ENCODE assay signal across 8 cellular contexts in the genomic region with DNA sequence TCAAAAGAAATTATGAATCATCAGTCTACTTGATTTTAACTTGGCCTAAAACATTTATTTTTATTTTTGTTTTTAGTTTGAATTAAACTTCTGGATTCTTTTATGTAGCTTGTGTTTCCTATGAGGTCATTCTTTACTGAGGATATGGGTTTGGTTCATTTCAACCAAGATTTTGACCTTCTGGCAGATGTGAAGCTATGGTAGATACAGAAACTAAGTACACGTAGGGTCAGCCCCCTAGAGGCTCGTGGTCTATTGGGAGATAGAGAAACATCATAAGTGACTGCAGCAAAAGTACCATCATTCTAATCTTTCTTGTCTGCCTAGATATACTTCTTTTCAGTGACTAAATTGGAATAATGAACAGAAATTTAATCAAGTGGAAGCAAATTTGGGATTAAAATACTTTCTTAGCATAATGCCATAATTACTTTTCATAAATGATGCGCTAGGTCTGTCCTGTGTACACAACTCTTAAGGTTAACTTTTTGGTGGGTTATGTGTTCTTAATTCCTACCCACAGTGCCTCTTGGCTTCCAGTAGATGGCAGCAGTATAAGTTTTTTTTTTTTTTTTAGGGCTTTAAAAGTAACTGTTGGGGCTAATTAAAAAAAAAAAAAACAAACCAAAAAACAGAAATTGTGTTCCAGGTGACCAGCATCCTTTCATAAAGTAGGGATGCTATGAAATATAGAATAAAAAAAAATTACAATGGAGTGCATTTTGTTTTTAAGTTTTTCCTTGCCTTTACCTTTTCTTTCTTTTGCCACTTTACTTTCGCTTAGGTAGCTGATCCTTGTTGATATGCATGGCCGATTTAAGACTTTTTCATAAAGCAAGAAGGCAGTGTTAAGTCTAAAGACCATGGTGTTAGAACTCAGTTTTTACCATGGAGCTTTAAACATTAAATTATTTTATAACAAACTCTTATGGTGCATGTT. TPM values are rescaled to one million over a fixed set of nuclear protein-coding genes. Genes with fewer than 3 reads are reported as not detected.
DNase-seq lines count a peak whose midpoint lies in the region; ATAC-seq and TF ChIP-seq lines count a peak whose summit lies in the region.

No MANE protein-coding gene starts in this region.

- H3K4me1 ChIP-seq in vagina, result peaks cover 23% of the 10 kb centered on the region

- intact Hi-C loops in CD4-positive, alpha-beta T cell (cut with DNase I, micrococcal nuclease), result loop anchor here in 1 of 2 experiments (2.0 kb wide), 1 partner anchor 438 kb away; no protein-coding TSS in a partner anchor
- intact Hi-C loops in vagina (cut with DNase I), result no loop called here

- no peaks in the 10 kb centered on the region for H3K4me1 Mint-ChIP-seq in CD4-positive, alpha-beta T cell (ENCODE audit: low read depth)

- H3K4me3 ChIP-seq in H7 (ENCODE audit: insufficient read depth, low read depth, low read length) (no peak overlapping the region), vagina (no peak overlapping the region)

- no peak for TF ChIP-seq POLR2A in vagina (IDR thresholded peaks at IDR 0.05)

- H3K9me3 Mint-ChIP-seq in CD4-positive, alpha-beta T cell, result no peaks in the 10 kb centered on the region

- H3K27ac ChIP-seq in CD4-positive, alpha-beta T cell (ENCODE audit: low read depth, low read length), result no peak overlapping the region
- H3K27ac ChIP-seq in VCaP (no peak overlapping the region), vagina (peak overlapping the region; percentile 47)

- POLR2A ChIA-PET in CD4-positive, alpha-beta T cell (lab: Charles Lee), result no interaction called here

- no peak for ATAC-seq in CD4-positive, alpha-beta T cell (ENCODE audit: poor library complexity)
- ATAC-seq in GM21529 (IDR thresholded peaks at IDR 0.05; ENCODE audit: unreplicated experiment), result no peak

- CTCF ChIA-PET in CD4-positive, alpha-beta T cell (lab: Charles Lee), result interaction anchor here (0.6 to 0.9 kb wide), 3 partner anchors 28 to 657 kb away, joined by 3 read pairs; a partner anchor contains a TSS

- peak; percentile 85 for TF ChIP-seq CTCF in CD4-positive, alpha-beta T cell (IDR thresholded peaks at IDR 0.05)
- TF ChIP-seq CTCF in VCaP (conservative IDR thresholded peaks at IDR 0.05), result peak; percentile 96
- TF ChIP-seq CTCF in vagina (IDR thresholded peaks at IDR 0.05), result peak in 2 of 3 experiments; percentile 30

- peaks cover 10% of the 10 kb centered on the region for H3K27me3 Mint-ChIP-seq in CD4-positive, alpha-beta T cell

- H3K36me3 Mint-ChIP-seq in CD4-positive, alpha-beta T cell (ENCODE audit: low read depth), result no peaks in the 10 kb centered on the region

- no peak for DNase-seq in CD4-positive, alpha-beta T cell
- peak; percentile 40 for DNase-seq in H7
- peak; percentile 35 for DNase-seq in iPS-NIHi7 (ENCODE audit: extremely low spot score)
- no peak for DNase-seq in vagina (ENCODE audit: extremely low spot score in 2 of 2)
- no peak for DNase-seq in activated naive CD4-positive, alpha-beta T cell treated with Interleukin-2 at 50 U/mL for 16 hours
- no peak for DNase-seq in nucleus accumbens (lab: John Stamatoyannopoulos, UW)

- H3K27me3 ChIP-seq in CD4-positive, alpha-beta T cell (ENCODE audit: control insufficient read depth, insufficient read depth, low read length), result no peaks in the 10 kb centered on the region
- no peaks in the 10 kb centered on the region for H3K27me3 ChIP-seq in H7 (ENCODE audit: control insufficient read depth, insufficient read depth, low read length)
- H3K27me3 ChIP-seq in vagina, result no peaks in the 10 kb centered on the region

- H3K4me3 Mint-ChIP-seq in CD4-positive, alpha-beta T cell, result no peak overlapping the region

- no peaks in the 10 kb centered on the region for H3K9me3 ChIP-seq in CD4-positive, alpha-beta T cell (ENCODE audit: control insufficient read depth, low read length)
- no peaks in the 10 kb centered on the region for H3K9me3 ChIP-seq in vagina

- no peak overlapping the region for H3K27ac Mint-ChIP-seq in CD4-positive, alpha-beta T cell

- H3K36me3 ChIP-seq in H7 (replicated peaks; ENCODE audit: control insufficient read depth, insufficient read depth, low read length), result peaks cover 3% of the 10 kb centered on the region
- peaks cover 0 to 23% of the 10 kb centered on the region in 2 donors for H3K36me3 ChIP-seq in vagina

RNA-seq across cellular contexts. Expression of a gene that starts 49.9 kb away (rescaled TPM):
- total RNA-seq in CD4-positive, alpha-beta T cell, result under 1 TPM; 0.03 to 0.22 TPM
- total RNA-seq in H7 (2014; rRNA removed; shearing (Covaris generic)), result not detected in 2 replicates
- 1.2 TPM for total RNA-seq in vagina

Comparison
In these comparisons a context has a peak if more than half of its experiments do, and no peak if none do; other contexts are left out.
1. DNase-seq: peak in H7 (single experiment) and iPS-NIHi7 (single experiment); none in CD4-positive, alpha-beta T cell (0 of 10), vagina (0 of 2), activated naive CD4-positive, alpha-beta T cell treated with Interleukin-2 at 50 U/mL for 16 hours (single experiment) and nucleus accumbens (0 of 56).
2. CTCF ChIP-seq: peak in every context shown above with its lines; median percentile 96 in VCaP; 85 in CD4-positive, alpha-beta T cell; 30 in vagina.